ENCODE assay signal across 1 cellular context in genomic region chrX:17738002-17738713, GRCh38.
TF ChIP-seq lines count a peak whose summit lies in the region.

No MANE protein-coding gene starts in this region.

TF ChIP-seq in SK-N-SH treated with all-trans-retinoic acid at 6 μM for 48 hours, 23 proteins besides CTCF, POLR2A, EP300 and RAD21 (continued from another document):
- TF ChIP-seq POU6F1 (CRISPR knock-in tag; IDR thresholded peaks at IDR 0.05; ENCODE audit: borderline replicate concordance, low read depth) (no peak), GLIS3 (CRISPR knock-in tag; IDR thresholded peaks at IDR 0.05) (no peak), RARB (CRISPR knock-in tag; IDR thresholded peaks at IDR 0.05) (no peak), ZFP3 (CRISPR knock-in tag; IDR thresholded peaks at IDR 0.05) (no peak), OSR1 (CRISPR knock-in tag; IDR thresholded peaks at IDR 0.05) (no peak), ZNF565 (CRISPR knock-in tag; conservative IDR thresholded peaks at IDR 0.05; ENCODE audit: low read depth) (no peak), ISL1 (CRISPR knock-in tag; IDR thresholded peaks at IDR 0.05) (no peak), PATZ1 (CRISPR knock-in tag; IDR thresholded peaks at IDR 0.05; ENCODE audit: borderline replicate concordance) (no peak), PPARA (CRISPR knock-in tag; IDR thresholded peaks at IDR 0.05; ENCODE audit: borderline replicate concordance) (no peak), ZFP30 (CRISPR knock-in tag; IDR thresholded peaks at IDR 0.05) (no peak), ZNF8 (CRISPR knock-in tag; IDR thresholded peaks at IDR 0.05) (no peak), ARNTL (CRISPR knock-in tag; IDR thresholded peaks at IDR 0.05; ENCODE audit: borderline replicate concordance, low read depth) (no peak), ESRRG (CRISPR knock-in tag; IDR thresholded peaks at IDR 0.05) (no peak), SNAI2 (CRISPR knock-in tag; IDR thresholded peaks at IDR 0.05) (no peak), BACH2 (CRISPR knock-in tag; IDR thresholded peaks at IDR 0.05; ENCODE audit: borderline replicate concordance) (no peak), ZC3H10 (CRISPR knock-in tag; IDR thresholded peaks at IDR 0.05) (no peak)
